8 cellular contexts compared by ENCODE assay signal in the genomic region with DNA sequence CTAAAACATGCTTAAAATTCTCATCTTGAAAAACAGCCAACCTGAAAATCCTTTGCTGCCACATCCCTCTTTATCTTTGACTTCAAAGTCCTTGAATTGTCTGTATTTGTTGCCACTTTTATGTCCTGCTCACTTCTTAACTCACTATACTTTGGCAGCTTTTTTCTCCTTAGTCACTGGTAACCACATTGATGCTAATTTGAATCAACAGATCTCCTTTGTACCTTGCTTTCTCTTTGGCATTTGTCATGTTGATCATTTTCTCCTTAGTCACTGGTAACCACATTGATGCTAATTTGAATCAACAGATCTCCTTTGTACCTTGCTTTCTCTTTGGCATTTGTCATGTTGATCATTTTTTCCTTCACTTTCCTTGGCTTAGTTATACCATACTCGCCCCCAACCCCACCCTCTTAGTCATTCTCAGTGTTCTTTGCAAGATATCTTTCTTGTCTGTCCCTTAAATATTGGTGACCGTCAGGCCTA. TPM values are rescaled to one million over a fixed set of nuclear protein-coding genes. Genes with fewer than 3 reads are reported as not detected.
A peak's percentile ranks its signal among the peaks of the same experiment; 100 is the strongest.
DNase-seq lines count a peak whose midpoint lies in the region; ATAC-seq, FAIRE-seq and TF ChIP-seq lines count a peak whose summit lies in the region.
"Not testable (repeated sequence)": the region's sequence is repeated elsewhere in the genome, so short reads cannot be mapped to it uniquely, and the experiment has no call there.

No MANE protein-coding gene starts in this region.

- ATAC-seq in GM18508 (IDR thresholded peaks at IDR 0.05; ENCODE audit: insufficient read depth, unreplicated experiment) (peak; percentile 37), GM21737 (IDR thresholded peaks at IDR 0.05; ENCODE audit: unreplicated experiment) (peak; percentile 48), HG03159 (IDR thresholded peaks at IDR 0.05; ENCODE audit: unreplicated experiment) (peak; percentile 61)
- ATAC-seq in activated CD8-positive, alpha-beta T cell treated with anti-CD3 and anti-CD28 coated beads, Interleukin-2, amount 10 ng/mL, durations not matched to agents 7 days and 5 days = peak; percentile 60
- ATAC-seq in naive thymus-derived CD4-positive, alpha-beta T cell = peak; percentile 37
- ATAC-seq in stimulated activated naive CD8-positive, alpha-beta T cell treated with anti-CD3 and anti-CD28 coated beads, Interleukin-15, Interleukin-2, amounts not matched to agents 100 U/mL and 50 U/mL, for 24 hours = peak; percentile 93

- not testable (repeated sequence) for H3K36me3 Mint-ChIP-seq in activated CD8-positive, alpha-beta T cell treated with anti-CD3 and anti-CD28 coated beads, Interleukin-2, amount 10 ng/mL, durations not matched to agents 7 days and 5 days (ENCODE audit: low read depth)
- H3K36me3 Mint-ChIP-seq in naive thymus-derived CD4-positive, alpha-beta T cell = peaks cover 0 to 19% (median 10%) of the 10 kb centered on the region in 5 donors

- not testable (repeated sequence) for TF ChIP-seq CTCF in OCI-LY1 (IDR thresholded peaks at IDR 0.05; ENCODE audit: low read length); bronchial epithelial cell (IDR thresholded peaks at IDR 0.05; ENCODE audit: insufficient read depth, low read length, severe bottlenecking)

- CTCF ChIA-PET in activated CD8-positive, alpha-beta T cell treated with anti-CD3 and anti-CD28 coated beads, Interleukin-2, amount 10 ng/mL, durations not matched to agents 7 days and 5 days (lab: Charles Lee) = interaction anchor here (0.7 to 2.7 kb wide), 6 partner anchors 58 to 351 kb away, joined by 3 to 10 read pairs (median 4); a partner anchor contains a TSS
- CTCF ChIA-PET in naive thymus-derived CD4-positive, alpha-beta T cell (lab: Charles Lee) = not testable (repeated sequence)

- not testable (repeated sequence) for FAIRE-seq in bronchial epithelial cell (lab: Jason Lieb, UNC)

- not testable (repeated sequence) for H3K9ac ChIP-seq in OCI-LY1 (ENCODE audit: low read length)

- POLR2A ChIA-PET in activated CD8-positive, alpha-beta T cell treated with anti-CD3 and anti-CD28 coated beads, Interleukin-2, amount 10 ng/mL, durations not matched to agents 7 days and 5 days (lab: Charles Lee) = interaction anchor here (0.5 to 2.8 kb wide), 2 partner anchors 8 to 47 kb away, joined by 4 to 12 read pairs; a partner anchor contains a TSS
- POLR2A ChIA-PET in naive thymus-derived CD4-positive, alpha-beta T cell (lab: Charles Lee) = interaction anchor here (1.3 kb wide), 1 partner anchor 9 kb away, joined by 6 read pairs; a partner anchor contains a TSS

- not testable (repeated sequence) for H3K36me3 ChIP-seq in OCI-LY1 (ENCODE audit: insufficient read depth, low read length); bronchial epithelial cell (ENCODE audit: control insufficient read depth, insufficient read depth, low read length); naive thymus-derived CD4-positive, alpha-beta T cell (ENCODE audit: control insufficient read depth in 2 of 3, insufficient read depth in 3 of 3, low read length in 3 of 3)

- H3K27me3 Mint-ChIP-seq in activated CD8-positive, alpha-beta T cell treated with anti-CD3 and anti-CD28 coated beads, Interleukin-2, amount 10 ng/mL, durations not matched to agents 7 days and 5 days (ENCODE audit: low read depth); naive thymus-derived CD4-positive, alpha-beta T cell: not testable (repeated sequence)

- H3K9me2 ChIP-seq in OCI-LY1 (ENCODE audit: low read depth, low read length) = not testable (repeated sequence)

- not testable (repeated sequence) for H3K27me3 ChIP-seq in OCI-LY1 (ENCODE audit: insufficient read depth, low read length); bronchial epithelial cell (ENCODE audit: control insufficient read depth, insufficient read depth, low read length); naive thymus-derived CD4-positive, alpha-beta T cell (ENCODE audit: control insufficient read depth in 2 of 2, insufficient read depth in 2 of 2, low read length in 2 of 2)

- not testable (repeated sequence) for H3K9me3 ChIP-seq in OCI-LY1 (ENCODE audit: low read length); naive thymus-derived CD4-positive, alpha-beta T cell (ENCODE audit: control insufficient read depth in 2 of 3, low read length in 3 of 3)

- peak overlapping the region; percentile 36; the same call in 1 of the 2 replicates for H3K4me2 ChIP-seq in OCI-LY1 (ENCODE audit: low read length)

- H2AFZ ChIP-seq in OCI-LY1 (ENCODE audit: low read length) = not testable (repeated sequence)

- peaks cover 29% of the 10 kb centered on the region for H3K4me1 Mint-ChIP-seq in activated CD8-positive, alpha-beta T cell treated with anti-CD3 and anti-CD28 coated beads, Interleukin-2, amount 10 ng/mL, durations not matched to agents 7 days and 5 days (ENCODE audit: low read depth)
- peaks cover 24 to 56% (median 37%) of the 10 kb centered on the region in 7 donors for H3K4me1 Mint-ChIP-seq in naive thymus-derived CD4-positive, alpha-beta T cell

- intact Hi-C loops in naive thymus-derived CD4-positive, alpha-beta T cell (cut with micrococcal nuclease) = loop anchor here (1.0 kb wide), 2 partner anchors 8 to 9 kb away; a partner anchor contains a TSS

- H3K9me3 Mint-ChIP-seq in activated CD8-positive, alpha-beta T cell treated with anti-CD3 and anti-CD28 coated beads, Interleukin-2, amount 10 ng/mL, durations not matched to agents 7 days and 5 days (ENCODE audit: insufficient read depth); naive thymus-derived CD4-positive, alpha-beta T cell: not testable (repeated sequence)

- H3K4me3 Mint-ChIP-seq in activated CD8-positive, alpha-beta T cell treated with anti-CD3 and anti-CD28 coated beads, Interleukin-2, amount 10 ng/mL, durations not matched to agents 7 days and 5 days = not testable (repeated sequence)
- peak overlapping the region in 6 of 10 donors; percentile 2 to 35 (median 14) for H3K4me3 Mint-ChIP-seq in naive thymus-derived CD4-positive, alpha-beta T cell

- H3K4me1 ChIP-seq in OCI-LY1 (ENCODE audit: insufficient read depth, low read length, severe bottlenecking) = peaks cover 82% of the 10 kb centered on the region
- H3K4me1 ChIP-seq in naive thymus-derived CD4-positive, alpha-beta T cell (ENCODE audit: control insufficient read depth in 2 of 2, insufficient read depth in 2 of 2, low read length in 2 of 2) = not testable (repeated sequence)

- not testable (repeated sequence) for H4K20me1 ChIP-seq in OCI-LY1 (ENCODE audit: insufficient read depth, low read length)

- peaks cover 75% of the 10 kb centered on the region for H3K79me2 ChIP-seq in OCI-LY1 (ENCODE audit: insufficient read depth, low read length)

- H3F3A ChIP-seq in OCI-LY1 (ENCODE audit: insufficient read depth, low read length) = not testable (repeated sequence)

- H3K4me3 ChIP-seq in OCI-LY1 (ENCODE audit: low read depth, low read length, poor library complexity, severe bottlenecking); bronchial epithelial cell (ENCODE audit: low read depth, low read length); naive thymus-derived CD4-positive, alpha-beta T cell (ENCODE audit: low read length): not testable (repeated sequence)

- peak overlapping the region; percentile 14 for H3K27ac Mint-ChIP-seq in activated CD8-positive, alpha-beta T cell treated with anti-CD3 and anti-CD28 coated beads, Interleukin-2, amount 10 ng/mL, durations not matched to agents 7 days and 5 days
- H3K27ac Mint-ChIP-seq in naive thymus-derived CD4-positive, alpha-beta T cell = peak overlapping the region in 6 of 9 donors; percentile 1 to 63 (median 22)

- not testable (repeated sequence) for DNase-seq in activated CD8-positive, alpha-beta T cell treated with anti-CD3 and anti-CD28 coated beads, Interleukin-2, amount 10 ng/mL, durations not matched to agents 7 days and 5 days
- DNase-seq in bronchial epithelial cell (ENCODE audit: low read depth) = peak; percentile 35
- peak in 4 of 9 donors; percentile 9 to 39 (median 30) for DNase-seq in naive thymus-derived CD4-positive, alpha-beta T cell
- DNase-seq in stimulated activated naive CD8-positive, alpha-beta T cell treated with anti-CD3 and anti-CD28 coated beads, Interleukin-15, Interleukin-2, amounts not matched to agents 100 U/mL and 50 U/mL, for 24 hours = peak; percentile 45

- peak overlapping the region; percentile 18 for H3K27ac ChIP-seq in OCI-LY1 (ENCODE audit: low read depth, low read length, poor library complexity, severe bottlenecking)
- H3K27ac ChIP-seq in naive thymus-derived CD4-positive, alpha-beta T cell (ENCODE audit: low read depth, low read length) = not testable (repeated sequence)

RNA-seq across cellular contexts. Expression of a gene that starts 8.6 kb away (rescaled TPM):
- total RNA-seq in activated CD8-positive, alpha-beta T cell treated with anti-CD3 and anti-CD28 coated beads, Interleukin-2, amount 10 ng/mL, durations not matched to agents 7 days and 5 days = 10 to 100 TPM; 32.3 to 33.9 TPM
- total RNA-seq in bronchial epithelial cell = 27.5 and 32.1 TPM in 2 replicates
- total RNA-seq in naive thymus-derived CD4-positive, alpha-beta T cell = 10 to 100 TPM; 30.5 to 40.8 (median 32.4) TPM
- polyA plus RNA-seq in naive thymus-derived CD4-positive, alpha-beta T cell = 10 to 100 TPM; 16.5 to 17.0 TPM

Comparison
In these comparisons a context has a peak if more than half of its experiments do, and no peak if none do; other contexts are left out.
1. ATAC-seq: peak in every context shown above with its lines; median percentile 93 in stimulated activated naive CD8-positive, alpha-beta T cell treated with anti-CD3 and anti-CD28 coated beads, Interleukin-15, Interleukin-2, amounts not matched to agents 100 U/mL and 50 U/mL, for 24 hours; 61 in HG03159; 60 in activated CD8-positive, alpha-beta T cell treated with anti-CD3 and anti-CD28 coated beads, Interleukin-2, amount 10 ng/mL, durations not matched to agents 7 days and 5 days; 48 in GM21737; 37 in GM18508; 37 in naive thymus-derived CD4-positive, alpha-beta T cell.